ENCODE assay signal across 24 cellular contexts in the genomic region with DNA sequence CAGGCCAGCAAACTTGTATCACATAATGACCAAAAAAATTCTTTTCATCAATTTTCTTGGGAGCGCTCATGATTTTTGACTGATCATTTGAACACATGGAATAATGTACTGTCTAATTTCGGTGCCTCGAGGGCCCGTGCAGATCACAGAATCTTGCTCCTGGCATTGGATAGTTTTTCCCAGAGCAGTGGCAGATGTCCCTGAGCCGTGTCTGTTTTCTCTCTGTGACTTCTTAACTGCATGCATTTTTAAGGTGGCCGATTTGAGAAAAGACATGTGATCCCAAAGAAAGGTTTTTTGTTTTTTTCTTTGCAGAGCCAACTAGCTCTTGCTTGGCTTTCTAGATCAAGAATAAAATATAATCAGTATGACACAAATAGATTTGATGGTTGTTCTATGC. TPM values are rescaled to one million over a fixed set of nuclear protein-coding genes. Genes with fewer than 3 reads are reported as not detected.
DNase-seq lines count a peak whose midpoint lies in the region; ATAC-seq and TF ChIP-seq lines count a peak whose summit lies in the region.
"Had no signal": no experiment of that assay in that cellular context is flagged by ENCODE, and none has a peak within 500 bp of the region (broad histone marks: within the 10 kb centered on the region; RNA-seq: fewer than 3 reads in every experiment).

No MANE protein-coding gene starts in this region.

- H3K36me3 ChIP-seq in left ventricle myocardium inferior (no peaks in the 10 kb centered on the region), BE2C (no peaks in the 10 kb centered on the region), spleen (no peaks in the 10 kb centered on the region)
- H3K36me3 ChIP-seq: MG63, suprapubic skin had no signal

- peaks cover 92% of the 10 kb centered on the region for H3K4me1 Mint-ChIP-seq in activated T-helper 2 cell treated with anti-CD3 and anti-CD28 coated beads, Interferon-gamma antibody, Interleukin-2, Interleukin-4, amounts not matched to agents 10 μg/mL and 5 μg/mL and 100 μg/mL, durations not matched to agents 14 hours and 24 hours and 36 hours (ENCODE audit: low read depth)
- peaks cover 46 to 91% (median 84%) of the 10 kb centered on the region in 4 donors for H3K4me1 Mint-ChIP-seq in naive thymus-derived CD8-positive, alpha-beta T cell

- H3K4me1 ChIP-seq in left ventricle myocardium inferior (peaks cover 89% of the 10 kb centered on the region), BE2C (no peaks in the 10 kb centered on the region), spleen (peaks cover 18 to 100% (median 51%) of the 10 kb centered on the region in 6 donors)

- TF ChIP-seq CTCF in left ventricle myocardium inferior (IDR thresholded peaks at IDR 0.05; ENCODE audit: borderline replicate concordance), result no peak
- no peak for TF ChIP-seq CTCF in BE2C (IDR thresholded peaks at IDR 0.05; ENCODE audit: low read depth, low read length)
- no peak for TF ChIP-seq CTCF in spleen (IDR thresholded peaks at IDR 0.05 in 8 of 11, conservative IDR thresholded peaks at IDR 0.05 in 3 of 11)

- no peak for ATAC-seq in left cardiac atrium
- ATAC-seq in naive thymus-derived CD8-positive, alpha-beta T cell, result no peak
- ATAC-seq: K562; stimulated activated memory B cell treated with anti-CD40 and anti-IgM and Interleukin-4, amounts not matched to agents 10 μg/mL and 1 μg/mL and 100 μg/mL, for 72 hours had no signal

- intact Hi-C loops in left ventricle myocardium inferior (cut with micrococcal nuclease) (no loop called here), left cardiac atrium (cut with DNase I) (no loop called here), spleen (cut with DNase I; ENCODE audit: low total_unique reads) (no loop called here)
- intact Hi-C loops in activated T-helper 2 cell treated with anti-CD3 and anti-CD28 coated beads, Interferon-gamma antibody, Interleukin-2, Interleukin-4, amounts not matched to agents 10 μg/mL and 5 μg/mL and 100 μg/mL, durations not matched to agents 14 hours and 24 hours and 36 hours (cut with micrococcal nuclease), result no loop called here

- H3K36me3 Mint-ChIP-seq in activated T-helper 2 cell treated with anti-CD3 and anti-CD28 coated beads, Interferon-gamma antibody, Interleukin-2, Interleukin-4, amounts not matched to agents 10 μg/mL and 5 μg/mL and 100 μg/mL, durations not matched to agents 14 hours and 24 hours and 36 hours (ENCODE audit: low read depth), result peaks cover 50% of the 10 kb centered on the region
- H3K36me3 Mint-ChIP-seq in naive thymus-derived CD8-positive, alpha-beta T cell, result peaks cover 0 to 5% (median 0%) of the 10 kb centered on the region in 3 donors
- H3K36me3 Mint-ChIP-seq: stimulated activated memory B cell treated with anti-CD40 and anti-IgM and Interleukin-4, amounts not matched to agents 10 μg/mL and 1 μg/mL and 100 μg/mL, for 72 hours had no signal

- H3K4me3 ChIP-seq in left ventricle myocardium inferior (no peak overlapping the region), BE2C (ENCODE audit: low read depth, low read length) (no peak overlapping the region), spleen (no peak overlapping the region)
- H3K4me3 ChIP-seq: coronary artery, K562, MG63, suprapubic skin had no signal

- H3K27ac Mint-ChIP-seq in activated T-helper 2 cell treated with anti-CD3 and anti-CD28 coated beads, Interferon-gamma antibody, Interleukin-2, Interleukin-4, amounts not matched to agents 10 μg/mL and 5 μg/mL and 100 μg/mL, durations not matched to agents 14 hours and 24 hours and 36 hours, result peak overlapping the region; percentile 44
- H3K27ac Mint-ChIP-seq in naive thymus-derived CD8-positive, alpha-beta T cell, result peak overlapping the region in 7 of 10 donors; percentile 16 to 80 (median 61)
- H3K27ac Mint-ChIP-seq: stimulated activated memory B cell treated with anti-CD40 and anti-IgM and Interleukin-4, amounts not matched to agents 10 μg/mL and 1 μg/mL and 100 μg/mL, for 72 hours had no signal

- DNase-seq in left ventricle myocardium inferior (no peak), left cardiac atrium (no peak), NCI-H526 (lab: John Stamatoyannopoulos, UW) (peak; percentile 34 to 40), BE2C (no peak), spleen (no peak)
- no peak for DNase-seq in activated T-helper 2 cell treated with anti-CD3 and anti-CD28 coated beads, Interferon-gamma antibody, Interleukin-2, Interleukin-4, amounts not matched to agents 10 μg/mL and 5 μg/mL and 100 μg/mL, durations not matched to agents 14 hours and 24 hours and 36 hours (ENCODE audit: low spot score)
- DNase-seq in naive thymus-derived CD8-positive, alpha-beta T cell, result no peak
- DNase-seq: activated CD4-positive, alpha-beta T cell treated with anti-CD3 and anti-CD28 coated beads, Interleukin-2, amount 10 ng/mL, durations not matched to agents 7 days and 5 days; activated naive CD4-positive, alpha-beta T cell treated with anti-CD3 and anti-CD28 coated beads, Interleukin-2, amount 10 ng/mL, durations not matched to agents 7 days and 5 days; DMS153; MG63; NCI-H1417; NCI-H2081; NCI-H226; posterior cingulate gyrus; stimulated activated CD4-positive, alpha-beta T cell treated with anti-CD3 and anti-CD28 coated beads, Interleukin-4, amount 100 ng/mL, for 24 hours; T-helper 9 cell had no signal

- peaks cover 8% of the 10 kb centered on the region for H3K9me3 Mint-ChIP-seq in activated T-helper 2 cell treated with anti-CD3 and anti-CD28 coated beads, Interferon-gamma antibody, Interleukin-2, Interleukin-4, amounts not matched to agents 10 μg/mL and 5 μg/mL and 100 μg/mL, durations not matched to agents 14 hours and 24 hours and 36 hours
- peaks cover 0 to 4% (median 0%) of the 10 kb centered on the region in 9 donors for H3K9me3 Mint-ChIP-seq in naive thymus-derived CD8-positive, alpha-beta T cell
- H3K9me3 Mint-ChIP-seq: CD14-positive monocyte; stimulated activated memory B cell treated with anti-CD40 and anti-IgM and Interleukin-4, amounts not matched to agents 10 μg/mL and 1 μg/mL and 100 μg/mL, for 72 hours had no signal

- POLR2A ChIA-PET in naive thymus-derived CD8-positive, alpha-beta T cell (lab: Charles Lee), result interaction anchor here (0.8 kb wide), 1 partner anchor 1004 kb away, joined by 3 read pairs; no protein-coding TSS in a partner anchor

- no peaks in the 10 kb centered on the region for H3K27me3 Mint-ChIP-seq in activated T-helper 2 cell treated with anti-CD3 and anti-CD28 coated beads, Interferon-gamma antibody, Interleukin-2, Interleukin-4, amounts not matched to agents 10 μg/mL and 5 μg/mL and 100 μg/mL, durations not matched to agents 14 hours and 24 hours and 36 hours (ENCODE audit: low read depth)
- H3K27me3 Mint-ChIP-seq in naive thymus-derived CD8-positive, alpha-beta T cell, result no peaks in the 10 kb centered on the region
- H3K27me3 Mint-ChIP-seq: activated CD4-positive, alpha-beta T cell treated with anti-CD3 and anti-CD28 coated beads, Interleukin-2, amount 10 ng/mL, durations not matched to agents 7 days and 5 days; activated naive CD4-positive, alpha-beta T cell treated with anti-CD3 and anti-CD28 coated beads, Interleukin-2, amount 10 ng/mL, durations not matched to agents 7 days and 5 days had no signal

- 70 to 83% (median 79%) methylated on average over 6 of the region's 6 CpGs for WGBS in spleen, 5 donors

- H3K27ac ChIP-seq in left ventricle myocardium inferior (replicated peaks), result peak overlapping the region; percentile 80
- H3K27ac ChIP-seq in spleen, result peak overlapping the region in 4 of 8 donors; percentile 66 to 87 (median 82)
- H3K27ac ChIP-seq: coronary artery, suprapubic skin, VCaP had no signal

- H3K9me3 ChIP-seq in left ventricle myocardium inferior (replicated peaks), result no peaks in the 10 kb centered on the region
- no peaks in the 10 kb centered on the region for H3K9me3 ChIP-seq in BE2C
- no peaks in the 10 kb centered on the region for H3K9me3 ChIP-seq in spleen
- H3K9me3 ChIP-seq: MG63, suprapubic skin had no signal

- TF ChIP-seq POLR2A in spleen (IDR thresholded peaks at IDR 0.05), result no peak

- H3K4me3 Mint-ChIP-seq in activated T-helper 2 cell treated with anti-CD3 and anti-CD28 coated beads, Interferon-gamma antibody, Interleukin-2, Interleukin-4, amounts not matched to agents 10 μg/mL and 5 μg/mL and 100 μg/mL, durations not matched to agents 14 hours and 24 hours and 36 hours (ENCODE audit: low read depth), result no peak overlapping the region
- peak overlapping the region in 1 of 10 donors; percentile 43 for H3K4me3 Mint-ChIP-seq in naive thymus-derived CD8-positive, alpha-beta T cell
- H3K4me3 Mint-ChIP-seq: CD14-positive monocyte; stimulated activated memory B cell treated with anti-CD40 and anti-IgM and Interleukin-4, amounts not matched to agents 10 μg/mL and 1 μg/mL and 100 μg/mL, for 72 hours had no signal

- H3K27me3 ChIP-seq in left ventricle myocardium inferior (ENCODE audit: low read depth) (no peaks in the 10 kb centered on the region), BE2C (no peaks in the 10 kb centered on the region), spleen (replicated peaks in 1 of 7) (no peaks in the 10 kb centered on the region)
- H3K27me3 ChIP-seq: MG63, suprapubic skin had no signal

RNA-seq across cellular contexts. Expression of a gene that starts 19.7 kb away (rescaled TPM):
- total RNA-seq in left ventricle myocardium inferior (9.0 TPM), left cardiac atrium (1 to 10 TPM; 5.3 to 5.7 TPM), spleen (10 to 100 TPM; 22.9 to 40.2 (median 29.5) TPM)
- total RNA-seq in activated T-helper 2 cell treated with anti-CD3 and anti-CD28 coated beads, Interferon-gamma antibody, Interleukin-2, Interleukin-4, amounts not matched to agents 10 μg/mL and 5 μg/mL and 100 μg/mL, durations not matched to agents 14 hours and 24 hours and 36 hours, result 10.7 and 11.6 TPM in 2 replicates
- total RNA-seq in naive thymus-derived CD8-positive, alpha-beta T cell, result 1 to 10 TPM; 6.3 to 6.5 TPM
- polyA plus RNA-seq in naive thymus-derived CD8-positive, alpha-beta T cell, result 1 to 10 TPM; 3.3 to 3.7 (median 3.4) TPM
- polyA plus RNA-seq in BE2C (2012; ENCODE audit: insufficient read depth, insufficient read length, low read depth), result 0.08 TPM
- 1 to 10 TPM; 1.6 to 2.2 (median 2.0) TPM for polyA plus RNA-seq in spleen
- total RNA-seq: bronchial epithelial cell had no signal
- polyA plus RNA-seq: K562 had no signal

Comparison
In these comparisons a context has a peak if more than half of its experiments do, and no peak if none do; other contexts are left out.
1. DNase-seq: peak in NCI-H526 (2 of 2); none in left ventricle myocardium inferior (single experiment), left cardiac atrium (single experiment), activated T-helper 2 cell treated with anti-CD3 and anti-CD28 coated beads, Interferon-gamma antibody, Interleukin-2, Interleukin-4, amounts not matched to agents 10 μg/mL and 5 μg/mL and 100 μg/mL, durations not matched to agents 14 hours and 24 hours and 36 hours (single experiment), naive thymus-derived CD8-positive, alpha-beta T cell (0 of 10), BE2C (single experiment) and spleen (single experiment).